7 cellular contexts compared by ENCODE assay signal in genomic region chr3:153130312-153130977, GRCh38. TPM values are rescaled to one million over a fixed set of nuclear protein-coding genes. Genes with fewer than 3 reads are reported as not detected.
DNase-seq lines count a peak whose midpoint lies in the region; ATAC-seq and TF ChIP-seq lines count a peak whose summit lies in the region.

No MANE protein-coding gene starts in this region.

- TF ChIP-seq POLR2A in gastrocnemius medialis (IDR thresholded peaks at IDR 0.05): no peak

- peak overlapping the region; percentile 58 for H3K9ac ChIP-seq in smooth muscle cell (ENCODE audit: low read depth)

- ATAC-seq in GM19351 (IDR thresholded peaks at IDR 0.05; ENCODE audit: unreplicated experiment): peak; percentile 97
- ATAC-seq in HG03045 (IDR thresholded peaks at IDR 0.05; ENCODE audit: unreplicated experiment): peak; percentile 83
- ATAC-seq in effector memory CD8-positive, alpha-beta T cell (replicated peaks): no peak
- ATAC-seq in gastrocnemius medialis: no peak

- H3K4me1 ChIP-seq in SJSA1 (replicated peaks) (peaks cover 12% of the 10 kb centered on the region), smooth muscle cell (ENCODE audit: low read depth) (peaks cover 4% of the 10 kb centered on the region), gastrocnemius medialis (no peaks in the 10 kb centered on the region)

- peak overlapping the region; percentile 34 for H3K27ac ChIP-seq in SJSA1
- peak overlapping the region; percentile 95 for H3K27ac ChIP-seq in smooth muscle cell (ENCODE audit: low read depth)
- H3K27ac ChIP-seq in gastrocnemius medialis: no peak overlapping the region

- TF ChIP-seq CTCF in smooth muscle cell (IDR thresholded peaks at IDR 0.05; ENCODE audit: borderline replicate concordance, insufficient read depth, poor library complexity, severe bottlenecking) (no peak), gastrocnemius medialis (IDR thresholded peaks at IDR 0.05 in 4 of 5, conservative IDR thresholded peaks at IDR 0.05 in 1 of 5) (no peak)

- intact Hi-C loops in gastrocnemius medialis (cut with DNase I; ENCODE audit: low total_unique reads): no loop called here

- peaks cover 0 to 8% of the 10 kb centered on the region in 2 donors for H3K4me1 Mint-ChIP-seq in effector memory CD8-positive, alpha-beta T cell (ENCODE audit: low read depth in 2 of 2)

- H3F3A ChIP-seq in smooth muscle cell (ENCODE audit: low read depth): peaks cover 4% of the 10 kb centered on the region

- no peaks in the 10 kb centered on the region for H3K79me2 ChIP-seq in smooth muscle cell (ENCODE audit: low read depth)

- H3K36me3 ChIP-seq in SJSA1 (no peaks in the 10 kb centered on the region), smooth muscle cell (ENCODE audit: low read depth) (no peaks in the 10 kb centered on the region), gastrocnemius medialis (no peaks in the 10 kb centered on the region)

- peak in 1 of 2 experiments; percentile 66 for DNase-seq in SJSA1 (ENCODE audit: low read depth in 1 of 2, low spot score in 2 of 2)
- DNase-seq in smooth muscle cell (lab: John Stamatoyannopoulos, UW; ENCODE audit: unreplicated experiment): no peak
- DNase-seq in effector memory CD8-positive, alpha-beta T cell: no peak
- DNase-seq in gastrocnemius medialis: no peak
- no peak for DNase-seq in NCI-H146 (lab: John Stamatoyannopoulos, UW)

- H4K20me1 ChIP-seq in smooth muscle cell (ENCODE audit: low read depth): no peaks in the 10 kb centered on the region

- peak overlapping the region; percentile 30 for H3K4me2 ChIP-seq in smooth muscle cell

- H3K4me3 Mint-ChIP-seq in effector memory CD8-positive, alpha-beta T cell: no peak overlapping the region

- no peak overlapping the region for H3K27ac Mint-ChIP-seq in effector memory CD8-positive, alpha-beta T cell

- H3K27me3 ChIP-seq in SJSA1 (replicated peaks) (no peaks in the 10 kb centered on the region), smooth muscle cell (ENCODE audit: low read depth) (no peaks in the 10 kb centered on the region), gastrocnemius medialis (no peaks in the 10 kb centered on the region)

- H3K9me3 Mint-ChIP-seq in effector memory CD8-positive, alpha-beta T cell: no peaks in the 10 kb centered on the region

- no peak overlapping the region for H3K4me3 ChIP-seq in SJSA1
- no peak overlapping the region for H3K4me3 ChIP-seq in smooth muscle cell
- H3K4me3 ChIP-seq in gastrocnemius medialis: no peak overlapping the region

- peak overlapping the region; percentile 1 for H2AFZ ChIP-seq in smooth muscle cell (ENCODE audit: low read depth)

- H3K36me3 Mint-ChIP-seq in effector memory CD8-positive, alpha-beta T cell (ENCODE audit: insufficient read depth): peaks cover 3% of the 10 kb centered on the region

- WGBS in smooth muscle cell (ENCODE audit: low lambda C conversion rate): 62% methylated on average over 2 of the region's 2 CpGs

- no peaks in the 10 kb centered on the region for H3K27me3 Mint-ChIP-seq in effector memory CD8-positive, alpha-beta T cell

- H3K9me3 ChIP-seq in SJSA1 (replicated peaks) (no peaks in the 10 kb centered on the region), smooth muscle cell (replicated peaks; ENCODE audit: low read depth) (no peaks in the 10 kb centered on the region), gastrocnemius medialis (no peaks in the 10 kb centered on the region)

- in situ Hi-C loops in gastrocnemius medialis (cut with MboI; ENCODE audit: low sequenced_read_pairs in 4 of 4): no loop called here

RNA-seq across cellular contexts. Expression of gene RAP2B, which starts 31.6 kb away (rescaled TPM):
- 20.9 and 21.7 TPM in 2 replicates for total RNA-seq in SJSA1 (2014; rRNA removed; shearing (Covaris generic))
- 29.0 and 29.2 TPM in 2 replicates for total RNA-seq in smooth muscle cell
- polyA plus RNA-seq in smooth muscle cell: 10.7 and 21.7 TPM in 2 replicates
- 1 to 10 TPM; 1.5 to 2.0 (median 1.7) TPM for total RNA-seq in gastrocnemius medialis

Comparison
In these comparisons a context has a peak if more than half of its experiments do, and no peak if none do; other contexts are left out.
1. ATAC-seq: peak in GM19351 (single experiment) and HG03045 (single experiment); none in effector memory CD8-positive, alpha-beta T cell (single experiment) and gastrocnemius medialis (0 of 2).
2. H3K27ac ChIP-seq: peak in SJSA1 (single experiment) and smooth muscle cell (single experiment); none in gastrocnemius medialis (0 of 4).